In the genomic region with DNA sequence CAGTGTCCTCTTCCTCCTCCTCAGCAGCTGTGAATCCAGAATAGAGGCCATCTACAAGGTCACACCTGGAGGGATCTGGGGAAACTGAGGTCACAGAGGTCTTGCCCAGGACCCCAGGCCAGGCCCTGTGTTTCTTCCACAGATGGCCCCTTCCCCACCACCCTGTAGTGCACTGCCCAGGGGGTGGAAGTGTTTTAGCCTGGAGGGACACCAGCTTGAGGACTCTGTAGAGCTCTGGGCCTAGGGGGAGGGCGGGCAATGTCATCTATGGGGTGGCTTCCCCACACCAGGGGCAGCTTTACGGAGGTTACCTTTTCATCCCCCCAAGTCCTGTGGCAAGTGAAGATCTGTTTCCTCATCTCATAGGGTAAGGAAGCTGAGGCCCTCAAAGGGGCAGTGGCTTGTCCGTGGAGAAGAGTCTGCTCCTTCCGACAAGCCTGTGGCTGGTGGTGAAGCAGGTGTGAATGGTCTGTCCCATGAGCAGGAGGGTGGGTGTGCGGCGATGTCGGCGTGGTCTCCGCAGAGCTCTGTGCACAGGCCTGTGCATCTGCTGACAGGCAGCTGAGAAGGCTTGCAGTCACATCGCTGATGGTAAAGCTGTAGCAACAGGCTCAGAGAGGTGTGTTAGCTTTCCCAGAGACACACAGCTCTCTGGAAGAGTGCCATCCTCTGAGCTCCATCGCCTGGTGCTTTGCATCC, we compare ENCODE assay signal across 9 cellular contexts.
DNase-seq lines count a peak whose midpoint lies in the region; ATAC-seq and TF ChIP-seq lines count a peak whose summit lies in the region.
"Had no signal": no experiment of that assay in that cellular context is flagged by ENCODE, and none has a peak within 500 bp of the region (broad histone marks: within the 10 kb centered on the region; RNA-seq: fewer than 3 reads in every experiment).

No MANE protein-coding gene starts in this region.

- no peaks in the 10 kb centered on the region for H3K36me3 Mint-ChIP-seq in neural progenitor cell
- H3K36me3 Mint-ChIP-seq in H9 (ENCODE audit: insufficient read depth in 1 of 3, low read depth in 3 of 3): no peaks in the 10 kb centered on the region

- H4K8ac ChIP-seq in H9 (replicated peaks; ENCODE audit: insufficient read length, low read depth, low read length): no peak overlapping the region

- H3K4me1 Mint-ChIP-seq in neural progenitor cell (peaks cover 5% of the 10 kb centered on the region), H9 (peaks cover 0 to 7% of the 10 kb centered on the region in 2 experiments; a peak in 2 of 4 replicates)

- intact Hi-C loops in Right ventricle myocardium superior (cut with DNase I) (no loop called here), Right ventricle myocardium inferior (cut with DNase I) (no loop called here), esophagus squamous epithelium (cut with DNase I) (no loop called here), aorta (cut with DNase I) (no loop called here)

- H3T11ph ChIP-seq in H9 (ENCODE audit: low read length): no peak overlapping the region

- H4K20me1 ChIP-seq in neural progenitor cell (ENCODE audit: low read depth) (peaks cover 4% of the 10 kb centered on the region), H9 (ENCODE audit: control insufficient read depth, insufficient read depth, insufficient read length) (no peaks in the 10 kb centered on the region)

- no peak overlapping the region for H3K18ac ChIP-seq in H9 (ENCODE audit: insufficient read length, low read depth, low read length)

- ATAC-seq in Right ventricle myocardium superior (ENCODE audit: poor library complexity): no peak
- no peak for ATAC-seq in Right ventricle myocardium inferior
- ATAC-seq in aorta (ENCODE audit: low FRiP score): no peak
- no peak for ATAC-seq in HG03520 (IDR thresholded peaks at IDR 0.05; ENCODE audit: unreplicated experiment)

- H3K9me3 ChIP-seq in esophagus squamous epithelium (no peaks in the 10 kb centered on the region), neural progenitor cell (ENCODE audit: low read depth) (no peaks in the 10 kb centered on the region), aorta (ENCODE audit: control insufficient read depth, low read length) (no peaks in the 10 kb centered on the region), H9 (ENCODE audit: control insufficient read depth, low read depth, low read length) (no peaks in the 10 kb centered on the region)

- H3K79me1 ChIP-seq in H9 (ENCODE audit: insufficient read depth, low read depth, low read length, poor library complexity, severe bottlenecking): no peaks in the 10 kb centered on the region

- H3K79me2 ChIP-seq in neural progenitor cell (ENCODE audit: low read depth) (no peaks in the 10 kb centered on the region), H9 (ENCODE audit: insufficient read depth, low read length) (no peaks in the 10 kb centered on the region)

- no peak overlapping the region for H2AK5ac ChIP-seq in H9 (ENCODE audit: insufficient read length, low read length)

- H3K4me1 ChIP-seq in esophagus squamous epithelium (peaks cover 71 to 97% (median 84%) of the 10 kb centered on the region in 3 donors), neural progenitor cell (no peaks in the 10 kb centered on the region), aorta (ENCODE audit: control insufficient read depth in 1 of 2, insufficient read depth in 2 of 2, low read length in 2 of 2) (peaks cover 0 to 2% of the 10 kb centered on the region in 2 donors), H9 (ENCODE audit: insufficient read depth, low read length) (no peaks in the 10 kb centered on the region)

- no peak overlapping the region for H2BK12ac ChIP-seq in H9 (ENCODE audit: insufficient read length, low read depth, low read length)

- H3K9me3 Mint-ChIP-seq in neural progenitor cell (no peaks in the 10 kb centered on the region), H9 (no peaks in the 10 kb centered on the region)

- H3K4ac ChIP-seq in H9 (ENCODE audit: low read depth, low read length): no peak overlapping the region

- H2BK15ac ChIP-seq in H9 (ENCODE audit: low read depth, low read length): no peak overlapping the region

- H3K4me3 Mint-ChIP-seq in neural progenitor cell (no peak overlapping the region), H9 (no peak overlapping the region)

- H3K4me3 ChIP-seq in esophagus squamous epithelium: no peak overlapping the region
- H3K4me3 ChIP-seq in neural progenitor cell: no peak overlapping the region
- H3K4me3 ChIP-seq in aorta (ENCODE audit: low read length in 2 of 2): no peak overlapping the region

- no peak overlapping the region for H2BK5ac ChIP-seq in H9 (ENCODE audit: insufficient read length, low read length)

- H3K27ac ChIP-seq in esophagus squamous epithelium (peak overlapping the region; percentile 97 to 100 (median 99)), neural progenitor cell (no peak overlapping the region), aorta (ENCODE audit: low read depth in 1 of 2, low read length in 2 of 2) (peak overlapping the region; percentile 30 to 38), H9 (ENCODE audit: insufficient read length, low read depth, low read length) (no peak overlapping the region)

- H3K9ac ChIP-seq in neural progenitor cell: no peak overlapping the region
- no peak overlapping the region for H3K9ac ChIP-seq in H9 (ENCODE audit: extremely low read depth, insufficient read length, low read length)

- H3K27me3 ChIP-seq in esophagus squamous epithelium (no peaks in the 10 kb centered on the region), neural progenitor cell (peaks cover 63% of the 10 kb centered on the region), aorta (ENCODE audit: control insufficient read depth in 1 of 2, insufficient read depth in 2 of 2, low read length in 1 of 2) (no peaks in the 10 kb centered on the region), H9 (ENCODE audit: insufficient read depth, low read length) (no peaks in the 10 kb centered on the region)

- H4K5ac ChIP-seq in H9 (ENCODE audit: insufficient read length, low read depth, low read length): no peak overlapping the region

- no peak overlapping the region for H3K14ac ChIP-seq in H9 (ENCODE audit: insufficient read depth, low read length)

- 60 to 86% methylated on average over 6 to 7 of the region's 11 CpGs for WGBS in esophagus squamous epithelium, 2 donors
- 89 to 90% methylated on average over 11 of the region's 11 CpGs for WGBS in aorta, 2 donors
- WGBS in H9 (ENCODE audit: extremely low coverage, insufficient read length, low lambda C conversion rate): no CpG with 5 or more reads among the region's 11 CpGs

- no peaks in the 10 kb centered on the region for H3F3A ChIP-seq in neural progenitor cell (ENCODE audit: low read depth)

- no peak for TF ChIP-seq POLR2A in esophagus squamous epithelium (IDR thresholded peaks at IDR 0.05)

- peaks cover 18% of the 10 kb centered on the region for H3K27me3 Mint-ChIP-seq in neural progenitor cell (ENCODE audit: insufficient read depth, low read depth)
- peaks cover 20% of the 10 kb centered on the region for H3K27me3 Mint-ChIP-seq in H9 (ENCODE audit: low read depth)

- DNase-seq in Right ventricle myocardium superior (peak; percentile 35), Right ventricle myocardium inferior (ENCODE audit: missing footprints) (no peak), esophagus squamous epithelium (lab: John Stamatoyannopoulos, UW) (no peak), neural progenitor cell (ENCODE audit: low spot score) (no peak), aorta (peak; percentile 35 to 67), NCI-H345 treated with DMSO at 0.1 percent for 48 hours (lab: John Stamatoyannopoulos, UW; ENCODE audit: unreplicated experiment) (no peak), H9 (no peak)
- DNase-seq: retina had no signal

- no peak overlapping the region for H3K4me2 ChIP-seq in neural progenitor cell
- no peak overlapping the region for H3K4me2 ChIP-seq in H9 (ENCODE audit: insufficient read depth, insufficient read length, low read length)

- H2AFZ ChIP-seq in neural progenitor cell (replicated peaks) (no peak overlapping the region), H9 (ENCODE audit: low read length) (no peak overlapping the region)

- no peak overlapping the region for H3K23ac ChIP-seq in H9 (ENCODE audit: insufficient read length, low read depth, low read length)

- no peaks in the 10 kb centered on the region for H3K23me2 ChIP-seq in H9 (ENCODE audit: insufficient read length, low read depth, low read length, poor library complexity, severe bottlenecking)

- H4K91ac ChIP-seq in H9 (ENCODE audit: insufficient read length, low read depth, low read length): no peak overlapping the region

- peak overlapping the region; percentile 14 for H3K27ac Mint-ChIP-seq in neural progenitor cell
- peak overlapping the region in 1 of 3 experiments; percentile 48; a peak in 1 of 7 replicates for H3K27ac Mint-ChIP-seq in H9

- H2BK20ac ChIP-seq in H9 (ENCODE audit: low read depth, low read length, poor library complexity, severe bottlenecking): no peak overlapping the region

- TF ChIP-seq CTCF in esophagus squamous epithelium (IDR thresholded peaks at IDR 0.05) (no peak), neural progenitor cell (IDR thresholded peaks at IDR 0.05) (no peak), H9 (conservative IDR thresholded peaks at IDR 0.05) (no peak)

- no peak overlapping the region for H2BK120ac ChIP-seq in H9 (ENCODE audit: low read depth, low read length, poor library complexity, severe bottlenecking)

- no peak overlapping the region for H3K56ac ChIP-seq in H9 (ENCODE audit: insufficient read length, low read depth, low read length)

- H3K36me3 ChIP-seq in esophagus squamous epithelium (peaks cover 0 to 5% (median 0%) of the 10 kb centered on the region in 3 donors), neural progenitor cell (no peaks in the 10 kb centered on the region), aorta (ENCODE audit: control insufficient read depth in 1 of 2, insufficient read depth in 2 of 2, low read length in 1 of 2) (no peaks in the 10 kb centered on the region)

Comparison
In these comparisons a context has a peak if more than half of its experiments do, and no peak if none do; other contexts are left out.
1. DNase-seq: peak in Right ventricle myocardium superior (single experiment) and aorta (2 of 2); none in Right ventricle myocardium inferior (single experiment), esophagus squamous epithelium (single experiment), neural progenitor cell (single experiment), NCI-H345 treated with DMSO at 0.1 percent for 48 hours (single experiment) and H9 (single experiment).
2. H3K27ac ChIP-seq: peak in esophagus squamous epithelium (4 of 4) and aorta (2 of 2); none in neural progenitor cell (single experiment) and H9 (single experiment).